Comparison of ENCODE assay signal across 16 cellular contexts in the genomic region with DNA sequence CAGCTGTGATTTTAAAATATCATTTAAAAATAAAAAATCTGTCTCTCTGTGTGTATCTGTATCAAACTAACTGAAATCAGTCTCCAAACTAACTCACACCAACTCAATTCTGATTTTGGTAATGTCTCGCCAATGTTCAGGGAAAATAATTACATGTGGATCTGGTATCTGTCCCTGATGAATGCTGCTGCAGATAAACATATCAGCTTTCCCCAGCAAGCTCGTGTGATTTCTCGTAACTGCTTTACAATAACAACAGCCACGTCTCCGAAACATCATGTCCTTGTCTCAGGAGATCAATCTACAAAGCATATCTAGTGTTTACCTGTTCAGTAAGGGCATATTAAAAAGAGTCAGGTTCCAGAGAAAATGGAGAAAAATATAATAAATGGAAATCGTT.
DNase-seq lines count a peak whose midpoint lies in the region; ATAC-seq and TF ChIP-seq lines count a peak whose summit lies in the region.
"Had no signal": no experiment of that assay in that cellular context is flagged by ENCODE, and none has a peak within 500 bp of the region (broad histone marks: within the 10 kb centered on the region; RNA-seq: fewer than 3 reads in every experiment).

No MANE protein-coding gene starts in this region.

- H3K4me1 ChIP-seq in IMR-90 (ENCODE audit: control insufficient read depth, insufficient read depth, low read length) (no peaks in the 10 kb centered on the region), adipocyte (ENCODE audit: control insufficient read depth, insufficient read depth, low read length) (peaks cover 26% of the 10 kb centered on the region), osteoblast (ENCODE audit: insufficient read depth, low read length) (no peaks in the 10 kb centered on the region)

- H3K9ac ChIP-seq in IMR-90 (ENCODE audit: low read depth, low read length), result no peak overlapping the region
- H3K9ac ChIP-seq in adipocyte (ENCODE audit: low read length), result peak overlapping the region; percentile 4

- no CpG with 5 or more reads among the region's 6 CpGs for WGBS in IMR-90 (ENCODE audit: extremely low coverage in 2 of 2, insufficient read length in 1 of 2), 2 experiments

- intact Hi-C loops in IMR-90 (cut with micrococcal nuclease), result no loop called here

- no peak for TF ChIP-seq RAD21 in IMR-90 (IDR thresholded peaks at IDR 0.05; ENCODE audit: low read length)

- POLR2A ChIA-PET in IMR-90 (lab: Charles Lee; ENCODE audit: unreplicated experiment), result no interaction called here

- no peak overlapping the region for H2BK5ac ChIP-seq in IMR-90 (ENCODE audit: low read depth, low read length, poor library complexity, severe bottlenecking)

- no peak overlapping the region for H2BK20ac ChIP-seq in IMR-90 (ENCODE audit: low read depth, low read length)

- H3K4me2 ChIP-seq in IMR-90 (ENCODE audit: low read depth, low read length) (peak overlapping the region; percentile 36; the same call in 1 of the 2 replicates), osteoblast (ENCODE audit: insufficient read depth, low read length) (no peak overlapping the region)

- H3K36me3 Mint-ChIP-seq in stimulated activated effector memory CD8-positive, alpha-beta T cell treated with anti-CD3 and anti-CD28 coated beads, Interleukin-12 subunit alpha, Interleukin-12 subunit beta, amount 100 ng/mL, for 72 hours, result no peaks in the 10 kb centered on the region
- H3K36me3 Mint-ChIP-seq: CD8-positive, alpha-beta memory T cell had no signal

- no peak overlapping the region for H2AK5ac ChIP-seq in IMR-90 (ENCODE audit: low read depth, low read length)

- DNase-seq in IMR-90, result no peak
- peak; percentile 74 for DNase-seq in OCI-M1 (lab: John Stamatoyannopoulos, UW)
- no peak for DNase-seq in adipocyte (ENCODE audit: low read depth)
- DNase-seq in osteoblast (ENCODE audit: insufficient read length, low spot score, missing footprints), result no peak
- DNase-seq in NCI-H69 (lab: John Stamatoyannopoulos, UW), result no peak
- no peak for DNase-seq in stimulated activated effector memory CD8-positive, alpha-beta T cell treated with anti-CD3 and anti-CD28 coated beads, Interleukin-12 subunit alpha, Interleukin-12 subunit beta, amount 100 ng/mL, for 72 hours (ENCODE audit: low spot score in 2 of 2)
- DNase-seq: CD8-positive, alpha-beta memory T cell; DMS79 treated with DMSO at 0.1 percent for 48 hours; KBM-7; MV-4-11; NCI-H1436 treated with DMSO at 0.1 percent for 48 hours; NCI-H2107; SHP77; T-helper 2 cell had no signal

- no peak overlapping the region for H2BK120ac ChIP-seq in IMR-90 (ENCODE audit: low read depth, low read length)

- TF ChIP-seq CTCF in IMR-90 (conservative IDR thresholded peaks at IDR 0.05; ENCODE audit: low read depth, low read length) (no peak), osteoblast (IDR thresholded peaks at IDR 0.05; ENCODE audit: extremely low read depth, low read depth, low read length) (no peak)

- H2AFZ ChIP-seq in IMR-90 (replicated peaks; ENCODE audit: low read length, poor library complexity), result no peak overlapping the region
- H2AFZ ChIP-seq in osteoblast (ENCODE audit: low read length), result peak overlapping the region; percentile 21

- H3K4me1 Mint-ChIP-seq in stimulated activated effector memory CD8-positive, alpha-beta T cell treated with anti-CD3 and anti-CD28 coated beads, Interleukin-12 subunit alpha, Interleukin-12 subunit beta, amount 100 ng/mL, for 72 hours, result peaks cover 7% of the 10 kb centered on the region
- H3K4me1 Mint-ChIP-seq: B cell; CD8-positive, alpha-beta memory T cell had no signal

- no peak overlapping the region for H3K14ac ChIP-seq in IMR-90 (replicated peaks; ENCODE audit: low read depth, low read length)

- no peak overlapping the region for H2AK9ac ChIP-seq in IMR-90 (replicated peaks; ENCODE audit: low read depth, low read length, poor library complexity)

- H4K8ac ChIP-seq in IMR-90 (ENCODE audit: low read depth in 2 of 2, low read length in 2 of 2), result no peak overlapping the region

- ATAC-seq in IMR-90 (ENCODE audit: low read depth) (no peak), HG03439 (IDR thresholded peaks at IDR 0.05; ENCODE audit: unreplicated experiment) (no peak)
- ATAC-seq in stimulated activated effector memory CD8-positive, alpha-beta T cell treated with anti-CD3 and anti-CD28 coated beads, Interleukin-12 subunit alpha, Interleukin-12 subunit beta, amount 100 ng/mL, for 72 hours, result no peak

- no peak overlapping the region for H2BK15ac ChIP-seq in IMR-90 (ENCODE audit: low read depth, low read length)

- no peak overlapping the region for H4K91ac ChIP-seq in IMR-90 (ENCODE audit: insufficient read depth, low read depth, low read length)

- dilution Hi-C loops in IMR-90 (cut with HindIII; ENCODE audit: low sequenced_read_pairs, unreplicated experiment), result no loop called here

- H3K36me3 ChIP-seq in IMR-90 (ENCODE audit: control insufficient read depth, insufficient read depth, low read length) (no peaks in the 10 kb centered on the region), adipocyte (ENCODE audit: control insufficient read depth, insufficient read depth, low read length, severe bottlenecking) (no peaks in the 10 kb centered on the region), osteoblast (ENCODE audit: insufficient read depth, low read length) (no peaks in the 10 kb centered on the region)

- no peaks in the 10 kb centered on the region for H3K79me2 ChIP-seq in osteoblast (ENCODE audit: insufficient read depth, low read length)

- no peak overlapping the region for H3K4me3 Mint-ChIP-seq in stimulated activated effector memory CD8-positive, alpha-beta T cell treated with anti-CD3 and anti-CD28 coated beads, Interleukin-12 subunit alpha, Interleukin-12 subunit beta, amount 100 ng/mL, for 72 hours
- H3K4me3 Mint-ChIP-seq: B cell; CD8-positive, alpha-beta memory T cell had no signal

- H3K27ac ChIP-seq in IMR-90 (ENCODE audit: insufficient read depth, low read length) (no peak overlapping the region), osteoblast (ENCODE audit: low read depth, low read length) (no peak overlapping the region)

- TF ChIP-seq POLR2A in IMR-90 (IDR thresholded peaks at IDR 0.05; ENCODE audit: low read depth, low read length), result no peak

- H3K9me1 ChIP-seq in IMR-90 (ENCODE audit: insufficient read depth, low read length), result peaks cover 4% of the 10 kb centered on the region; the same call in 1 of the 2 replicates

- peaks cover 8% of the 10 kb centered on the region for H3K27me3 ChIP-seq in IMR-90 (ENCODE audit: control insufficient read depth, insufficient read depth, low read length)
- no peaks in the 10 kb centered on the region for H3K27me3 ChIP-seq in adipocyte (replicated peaks; ENCODE audit: control insufficient read depth, insufficient read depth, low read length)
- peaks cover 3% of the 10 kb centered on the region for H3K27me3 ChIP-seq in osteoblast (ENCODE audit: insufficient read depth, low read length)

- BruUV-seq in IMR-90 (replicated peaks; lab: Mats Ljungman, UMichigan), result no TSS peak

- CTCF ChIA-PET in IMR-90 (lab: Yijun Ruan, JAX), result no interaction called here

- H3K4ac ChIP-seq in IMR-90 (ENCODE audit: low read depth, low read length), result no peak overlapping the region

- H3K9me3 ChIP-seq in IMR-90 (ENCODE audit: control insufficient read depth, insufficient read depth, low read length), result no peaks in the 10 kb centered on the region
- H3K9me3 ChIP-seq in adipocyte (ENCODE audit: control insufficient read depth, low read length), result no peaks in the 10 kb centered on the region
- no peaks in the 10 kb centered on the region for H3K9me3 ChIP-seq in osteoblast (ENCODE audit: low read depth, low read length)

- in situ Hi-C loops in IMR-90 (cut with MboI; ENCODE audit: low sequenced_read_pairs), result no loop called here

- no peak overlapping the region for H4K5ac ChIP-seq in IMR-90 (ENCODE audit: low read depth, low read length)

- no peak overlapping the region for H3K18ac ChIP-seq in IMR-90 (ENCODE audit: low read depth, low read length)

- no peak overlapping the region for H3K27ac Mint-ChIP-seq in stimulated activated effector memory CD8-positive, alpha-beta T cell treated with anti-CD3 and anti-CD28 coated beads, Interleukin-12 subunit alpha, Interleukin-12 subunit beta, amount 100 ng/mL, for 72 hours
- H3K27ac Mint-ChIP-seq: B cell; CD8-positive, alpha-beta memory T cell had no signal

- H3K9me3 Mint-ChIP-seq in stimulated activated effector memory CD8-positive, alpha-beta T cell treated with anti-CD3 and anti-CD28 coated beads, Interleukin-12 subunit alpha, Interleukin-12 subunit beta, amount 100 ng/mL, for 72 hours, result no peaks in the 10 kb centered on the region

- H4K20me1 ChIP-seq in IMR-90 (ENCODE audit: insufficient read depth, low read length) (no peaks in the 10 kb centered on the region), osteoblast (ENCODE audit: insufficient read depth, low read length) (no peaks in the 10 kb centered on the region)

- H3K4me3 ChIP-seq in IMR-90 (ENCODE audit: insufficient read depth, low read depth, low read length) (no peak overlapping the region), adipocyte (ENCODE audit: low read length) (no peak overlapping the region), osteoblast (ENCODE audit: insufficient read depth, low read length) (no peak overlapping the region)

- H3K23ac ChIP-seq in IMR-90 (ENCODE audit: low read depth, low read length), result no peak overlapping the region

- no peaks in the 10 kb centered on the region for H3K79me1 ChIP-seq in IMR-90 (ENCODE audit: low read depth in 1 of 2, low read length in 2 of 2)

- no peak overlapping the region for H3K56ac ChIP-seq in IMR-90 (ENCODE audit: extremely low read depth, insufficient read depth, low read length)

TF ChIP-seq in IMR-90, 13 proteins besides CTCF, POLR2A, EP300 and RAD21 (continues in another document):
- TF ChIP-seq, protein P1, sequence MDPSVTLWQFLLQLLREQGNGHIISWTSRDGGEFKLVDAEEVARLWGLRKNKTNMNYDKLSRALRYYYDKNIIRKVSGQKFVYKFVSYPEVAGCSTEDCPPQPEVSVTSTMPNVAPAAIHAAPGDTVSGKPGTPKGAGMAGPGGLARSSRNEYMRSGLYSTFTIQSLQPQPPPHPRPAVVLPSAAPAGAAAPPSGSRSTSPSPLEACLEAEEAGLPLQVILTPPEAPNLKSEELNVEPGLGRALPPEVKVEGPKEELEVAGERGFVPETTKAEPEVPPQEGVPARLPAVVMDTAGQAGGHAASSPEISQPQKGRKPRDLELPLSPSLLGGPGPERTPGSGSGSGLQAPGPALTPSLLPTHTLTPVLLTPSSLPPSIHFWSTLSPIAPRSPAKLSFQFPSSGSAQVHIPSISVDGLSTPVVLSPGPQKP (IDR thresholded peaks at IDR 0.05; ENCODE audit: borderline replicate concordance, low read depth, low read length), result no peak
- TF ChIP-seq, protein P2, sequence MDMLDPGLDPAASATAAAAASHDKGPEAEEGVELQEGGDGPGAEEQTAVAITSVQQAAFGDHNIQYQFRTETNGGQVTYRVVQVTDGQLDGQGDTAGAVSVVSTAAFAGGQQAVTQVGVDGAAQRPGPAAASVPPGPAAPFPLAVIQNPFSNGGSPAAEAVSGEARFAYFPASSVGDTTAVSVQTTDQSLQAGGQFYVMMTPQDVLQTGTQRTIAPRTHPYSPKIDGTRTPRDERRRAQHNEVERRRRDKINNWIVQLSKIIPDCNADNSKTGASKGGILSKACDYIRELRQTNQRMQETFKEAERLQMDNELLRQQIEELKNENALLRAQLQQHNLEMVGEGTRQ (IDR thresholded peaks at IDR 0.05; ENCODE audit: low read depth, low read length), result no peak
- TF ChIP-seq MAZ (IDR thresholded peaks at IDR 0.05; ENCODE audit: borderline replicate concordance, low read depth, low read length) (no peak), RCOR1 (IDR thresholded peaks at IDR 0.05; ENCODE audit: insufficient replicate concordance, low read length) (no peak)
